In the genomic region with DNA sequence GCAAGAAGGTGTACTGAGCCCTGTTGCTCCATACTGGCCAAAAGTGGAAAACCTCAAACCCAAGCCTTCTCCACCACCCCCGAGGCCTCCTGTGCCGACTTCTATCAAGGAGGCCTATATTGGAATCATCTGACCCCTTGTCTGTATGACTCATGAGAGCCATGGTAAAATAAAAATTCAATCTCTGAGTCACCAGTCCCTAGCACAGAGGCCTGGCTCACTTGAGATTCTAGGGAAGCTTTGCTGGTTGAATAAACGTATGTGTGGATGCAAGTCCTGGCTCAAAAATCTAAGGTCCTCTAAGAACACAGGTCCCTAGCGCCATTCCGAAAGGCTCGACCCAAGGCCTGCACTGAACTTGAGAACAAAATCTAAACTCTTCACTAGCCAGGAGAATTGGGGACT, we compare ENCODE assay signal across 9 cellular contexts. TPM values are rescaled to one million over a fixed set of nuclear protein-coding genes. Genes with fewer than 3 reads are reported as not detected.
A peak's percentile ranks its signal among the peaks of the same experiment; 100 is the strongest.
DNase-seq lines count a peak whose midpoint lies in the region; ATAC-seq, FAIRE-seq and TF ChIP-seq lines count a peak whose summit lies in the region.
"Had no signal": no experiment of that assay in that cellular context is flagged by ENCODE, and none has a peak within 500 bp of the region (broad histone marks: within the 10 kb centered on the region; RNA-seq: fewer than 3 reads in every experiment).

No MANE protein-coding gene starts in this region.

- H3K4me3 ChIP-seq in DND-41 (ENCODE audit: low read depth in 1 of 2, low read length in 2 of 2): no peak overlapping the region
- no peak overlapping the region for H3K4me3 ChIP-seq in epithelial cell of proximal tubule (ENCODE audit: low read depth, low read length)

- no peaks in the 10 kb centered on the region for H4K20me1 ChIP-seq in DND-41 (ENCODE audit: insufficient read depth, low read length)

- H3K79me2 ChIP-seq in DND-41 (ENCODE audit: insufficient read depth, low read length): peaks cover 16% of the 10 kb centered on the region

- no peaks in the 10 kb centered on the region for H3K9me3 ChIP-seq in DND-41 (ENCODE audit: insufficient read depth, low read length, severe bottlenecking)

- no peaks in the 10 kb centered on the region for H3K27me3 ChIP-seq in DND-41 (ENCODE audit: insufficient read depth, low read length, poor library complexity)

- peaks cover 7% of the 10 kb centered on the region; the same call in 1 of the 2 replicates for H3K4me1 ChIP-seq in DND-41 (ENCODE audit: insufficient read depth, low read length)

- DNase-seq in DND-41: no peak
- DNase-seq in RWPE1 (ENCODE audit: low spot score): peak; percentile 82
- DNase-seq in epithelial cell of proximal tubule (ENCODE audit: low read depth): peak; percentile 73
- peak; percentile 93 for DNase-seq in renal cortical epithelial cell (ENCODE audit: low read depth)
- no peak for DNase-seq in NCI-H2081 (lab: John Stamatoyannopoulos, UW)
- DNase-seq in activated CD4-positive, alpha-beta T cell treated with anti-CD3 and anti-CD28 coated beads for 1 hour: no peak
- DNase-seq in frontal cortex (ENCODE audit: low spot score in 2 of 2): no peak
- DNase-seq: Kasumi-1 had no signal

- H3K36me3 ChIP-seq in DND-41 (ENCODE audit: insufficient read depth, low read length): peaks cover 57% of the 10 kb centered on the region

- no peak overlapping the region for H3K9ac ChIP-seq in DND-41 (ENCODE audit: low read depth, low read length)

- H3K27ac ChIP-seq in DND-41 (ENCODE audit: low read length) (0 out of 2 replicates have a peak overlapping the region, but pooled peaks have one; percentile 5), RWPE1 (no peak overlapping the region)

- no peak overlapping the region for H3K4me2 ChIP-seq in DND-41 (ENCODE audit: insufficient read depth, low read length)

- POLR2A ChIA-PET in RWPE1 (lab: Yijun Ruan, JAX; ENCODE audit: low non-redundant PET): no interaction called here

- FAIRE-seq in frontal cortex (lab: Jason Lieb, UNC): no peak

- no peak overlapping the region for H2AFZ ChIP-seq in DND-41 (ENCODE audit: low read depth, low read length)

- TF ChIP-seq CTCF in DND-41 (IDR thresholded peaks at IDR 0.05; ENCODE audit: borderline replicate concordance, extremely low read depth, low read length, poor library complexity, severe bottlenecking) (no peak), RWPE1 (conservative IDR thresholded peaks at IDR 0.05; ENCODE audit: low read depth) (no peak), epithelial cell of proximal tubule (conservative IDR thresholded peaks at IDR 0.05; ENCODE audit: low read depth, low read length) (no peak)

- ATAC-seq in DND-41 (ENCODE audit: insufficient read depth, low read depth): no peak
- ATAC-seq in HG03135 (IDR thresholded peaks at IDR 0.05; ENCODE audit: unreplicated experiment): no peak

- CTCF ChIA-PET in RWPE1 (lab: Yijun Ruan, JAX): interaction anchor here (0.5 kb wide), 1 partner anchor 15 kb away, joined by 3 read pairs; no protein-coding TSS in a partner anchor

RNA-seq across cellular contexts. Expression of a gene that starts 15.0 kb away (rescaled TPM):
- total RNA-seq in epithelial cell of proximal tubule (67.1 and 86.3 TPM in 2 replicates), renal cortical epithelial cell (72.1 and 94.6 TPM in 2 replicates), frontal cortex (35.1 TPM)

RNA-seq across cellular contexts. Expression of a gene that starts 50.2 kb away (rescaled TPM):
- total RNA-seq in epithelial cell of proximal tubule: 2.6 and 13.8 TPM in 2 replicates
- 0.17 and 4.3 TPM in 2 replicates for total RNA-seq in renal cortical epithelial cell
- 3.3 TPM for total RNA-seq in frontal cortex

Comparison
In these comparisons a context has a peak if more than half of its experiments do, and no peak if none do; other contexts are left out.
1. DNase-seq: peak in RWPE1 (single experiment), epithelial cell of proximal tubule (single experiment) and renal cortical epithelial cell (single experiment); none in DND-41 (single experiment), NCI-H2081 (0 of 2), activated CD4-positive, alpha-beta T cell treated with anti-CD3 and anti-CD28 coated beads for 1 hour (single experiment) and frontal cortex (0 of 2).